In genomic region chr5:158287643-158288228, GRCh38 we compare ENCODE assay signal across 12 cellular contexts.
A peak's percentile ranks its signal among the peaks of the same experiment; 100 is the strongest.
DNase-seq lines count a peak whose midpoint lies in the region; ATAC-seq and FAIRE-seq lines count a peak whose summit lies in the region.
"Had no signal": no experiment of that assay in that cellular context is flagged by ENCODE, and none has a peak within 500 bp of the region (broad histone marks: within the 10 kb centered on the region; RNA-seq: fewer than 3 reads in every experiment).

No MANE protein-coding gene starts in this region.

- FAIRE-seq in urothelium cell line (lab: Jason Lieb, UNC) = no peak

- peak; percentile 6 for DNase-seq in SIG-M5 treated with dmso at 0.1 percent for 504 hours (lab: John Stamatoyannopoulos, UW; ENCODE audit: unreplicated experiment)
- DNase-seq in SIG-M5 (lab: John Stamatoyannopoulos, UW) = no peak
- DNase-seq in amniotic stem cell (lab: John Stamatoyannopoulos, UW) = peak; percentile 4
- peak; percentile 65 for DNase-seq in kidney glomerular epithelial cell (lab: John Stamatoyannopoulos, UW)
- peak; percentile 18 for DNase-seq in urothelium cell line (ENCODE audit: low spot score)
- no peak for DNase-seq in activated CD8-positive, alpha-beta memory T cell treated with anti-CD3 and anti-CD28 coated beads, Interleukin-2, amount 50 U/mL, for 48 hours
- no peak for DNase-seq in activated CD4-positive, CD25-positive, alpha-beta regulatory T cell (lab: John Stamatoyannopoulos, UW)
- DNase-seq: activated T-cell treated with anti-CD3 and anti-CD28 coated beads, Interleukin-2, amount 50 U/mL, for 72 hours; BE2C; NCI-H526; T-helper 17 cell had no signal

- ATAC-seq in GM21825 (IDR thresholded peaks at IDR 0.05; ENCODE audit: unreplicated experiment) = no peak
- ATAC-seq: activated T-cell treated with anti-CD3 and anti-CD28 coated beads, Interleukin-2, amount 50 U/mL, for 72 hours; T-helper 17 cell had no signal

Comparison
In these comparisons a context has a peak if more than half of its experiments do, and no peak if none do; other contexts are left out.
1. DNase-seq: peak in SIG-M5 treated with dmso at 0.1 percent for 504 hours (single experiment), amniotic stem cell (single experiment), kidney glomerular epithelial cell (single experiment) and urothelium cell line (single experiment); none in SIG-M5 (single experiment), activated CD8-positive, alpha-beta memory T cell treated with anti-CD3 and anti-CD28 coated beads, Interleukin-2, amount 50 U/mL, for 48 hours (single experiment) and activated CD4-positive, CD25-positive, alpha-beta regulatory T cell (0 of 4).